ENCODE assay signal across 8 cellular contexts in the genomic region with DNA sequence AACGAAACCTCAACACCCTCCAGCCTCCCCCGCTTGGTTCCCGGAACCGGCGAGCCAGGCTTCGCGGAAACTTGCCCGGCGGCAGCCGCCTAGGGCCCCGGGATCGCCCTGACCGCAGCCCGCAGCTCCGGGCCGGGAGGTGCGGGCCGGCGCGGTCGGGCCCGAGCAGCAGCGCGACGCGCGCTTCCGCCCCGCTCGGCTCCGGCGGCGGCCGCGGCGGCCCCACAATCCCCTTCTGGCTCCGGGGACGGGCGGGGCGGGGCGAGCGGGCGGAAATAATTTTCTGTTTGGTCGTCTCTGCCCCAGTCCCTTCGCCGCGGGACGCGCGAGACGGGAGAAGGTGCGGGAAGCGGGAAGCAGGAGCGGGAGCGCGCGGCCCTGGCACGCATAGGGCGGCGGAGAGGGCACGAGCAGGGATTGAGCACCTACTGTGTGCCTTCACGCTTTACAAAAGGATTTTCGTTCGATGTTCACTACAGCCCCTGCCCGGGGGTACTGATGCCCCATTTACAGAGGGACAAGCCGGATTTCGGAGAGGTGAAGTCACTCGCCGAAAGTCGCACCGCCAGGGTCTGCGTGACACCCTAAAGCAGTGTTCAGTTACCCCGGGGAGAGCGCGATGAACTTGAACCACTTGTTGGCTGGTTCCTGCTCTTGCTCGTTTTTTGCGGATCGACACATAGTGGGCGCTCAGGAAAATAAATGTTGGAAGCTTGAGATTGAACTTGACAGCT. TPM values are rescaled to one million over a fixed set of nuclear protein-coding genes. Genes with fewer than 3 reads are reported as not detected.
DNase-seq lines count a peak whose midpoint lies in the region; ATAC-seq and TF ChIP-seq lines count a peak whose summit lies in the region.

No MANE protein-coding gene starts in this region.

- no peaks in the 10 kb centered on the region for H3K27me3 ChIP-seq in left lung

- peak overlapping the region; percentile 98 for H3K27ac Mint-ChIP-seq in activated CD4-positive, alpha-beta T cell treated with anti-CD3 and anti-CD28 coated beads, Interleukin-2, amount 10 ng/mL, durations not matched to agents 7 days and 5 days

- no peak for DNase-seq in GM12864 (ENCODE audit: low read depth)
- peak; percentile 56 for DNase-seq in NCI-H446 treated with DMSO at 0.1 percent for 48 hours (lab: John Stamatoyannopoulos, UW)
- peak; percentile 84 for DNase-seq in activated CD4-positive, alpha-beta T cell treated with anti-CD3 and anti-CD28 coated beads, Interleukin-2, amount 10 ng/mL, durations not matched to agents 7 days and 5 days
- peak; percentile 79 for DNase-seq in dedifferentiated amniotic fluid mesenchymal stem cell (ENCODE audit: extremely low spot score)
- peak; percentile 87 to 96 for DNase-seq in left lung
- DNase-seq in stimulated activated CD4-positive, alpha-beta T cell treated with anti-CD3 and anti-CD28 coated beads, Interleukin-1b, Interleukin-23, amount 100 ng/mL, for 4 hours (ENCODE audit: low read depth in 2 of 2) = peak; percentile 74 to 75

- CTCF ChIA-PET in activated CD4-positive, alpha-beta T cell treated with anti-CD3 and anti-CD28 coated beads, Interleukin-2, amount 10 ng/mL, durations not matched to agents 7 days and 5 days (lab: Charles Lee) = interaction anchor here (1.0 to 2.0 kb wide), 3 partner anchors 8 to 26 kb away, joined by 3 to 5 read pairs (median 5); no protein-coding TSS in a partner anchor

- H3K9me3 Mint-ChIP-seq in activated CD4-positive, alpha-beta T cell treated with anti-CD3 and anti-CD28 coated beads, Interleukin-2, amount 10 ng/mL, durations not matched to agents 7 days and 5 days = no peaks in the 10 kb centered on the region

- TF ChIP-seq CTCF in GM12864 (IDR thresholded peaks at IDR 0.05; ENCODE audit: low read depth, low read length, missing control alignments) (no peak), left lung (IDR thresholded peaks at IDR 0.05) (no peak)

- POLR2A ChIA-PET in activated CD4-positive, alpha-beta T cell treated with anti-CD3 and anti-CD28 coated beads, Interleukin-2, amount 10 ng/mL, durations not matched to agents 7 days and 5 days (lab: Charles Lee) = no interaction called here

- H3K4me3 ChIP-seq in GM12864 (ENCODE audit: low read depth, low read length) (peak overlapping the region; percentile 89), left lung (peak overlapping the region; percentile 71 to 88)

- peaks cover 0 to 1% of the 10 kb centered on the region in 2 donors for H3K36me3 ChIP-seq in left lung

- intact Hi-C loops in left lung (cut with DNase I) = no loop called here

- peak overlapping the region; percentile 96 to 98 for H3K27ac ChIP-seq in left lung

- peaks cover 45% of the 10 kb centered on the region for H3K4me1 Mint-ChIP-seq in activated CD4-positive, alpha-beta T cell treated with anti-CD3 and anti-CD28 coated beads, Interleukin-2, amount 10 ng/mL, durations not matched to agents 7 days and 5 days

- peaks cover 10 to 49% of the 10 kb centered on the region in 2 donors for H3K4me1 ChIP-seq in left lung

- no peaks in the 10 kb centered on the region for H3K9me3 ChIP-seq in left lung

- H3K36me3 Mint-ChIP-seq in activated CD4-positive, alpha-beta T cell treated with anti-CD3 and anti-CD28 coated beads, Interleukin-2, amount 10 ng/mL, durations not matched to agents 7 days and 5 days (ENCODE audit: low read depth) = peaks cover 12% of the 10 kb centered on the region

- H3K27me3 Mint-ChIP-seq in activated CD4-positive, alpha-beta T cell treated with anti-CD3 and anti-CD28 coated beads, Interleukin-2, amount 10 ng/mL, durations not matched to agents 7 days and 5 days = no peaks in the 10 kb centered on the region

- H3K4me3 Mint-ChIP-seq in activated CD4-positive, alpha-beta T cell treated with anti-CD3 and anti-CD28 coated beads, Interleukin-2, amount 10 ng/mL, durations not matched to agents 7 days and 5 days = peak overlapping the region; percentile 93

- ATAC-seq in HG03045 (IDR thresholded peaks at IDR 0.05; ENCODE audit: unreplicated experiment) (peak; percentile 38), left lung (peak; percentile 51), HG03108 (IDR thresholded peaks at IDR 0.05; ENCODE audit: unreplicated experiment) (no peak)

RNA-seq across cellular contexts. Expression of a gene that starts 2.7 kb away (rescaled TPM):
- 100 to 1,000 TPM; 251 to 264 TPM for total RNA-seq in activated CD4-positive, alpha-beta T cell treated with anti-CD3 and anti-CD28 coated beads, Interleukin-2, amount 10 ng/mL, durations not matched to agents 7 days and 5 days
- 100 to 1,000 TPM in 1 of 2 donors, 10 to 100 TPM in 1; 80.0 to 102 TPM for total RNA-seq in left lung

RNA-seq across cellular contexts. Expression of a gene that starts 27.6 kb away (rescaled TPM):
- 1 to 10 TPM; 7.5 to 7.8 TPM for total RNA-seq in activated CD4-positive, alpha-beta T cell treated with anti-CD3 and anti-CD28 coated beads, Interleukin-2, amount 10 ng/mL, durations not matched to agents 7 days and 5 days
- 1 to 10 TPM; 1.5 to 2.1 TPM for total RNA-seq in left lung

RNA-seq across cellular contexts. Expression of a gene that starts 27.8 kb away (rescaled TPM):
- 10 to 100 TPM; 45.7 to 46.3 TPM for total RNA-seq in activated CD4-positive, alpha-beta T cell treated with anti-CD3 and anti-CD28 coated beads, Interleukin-2, amount 10 ng/mL, durations not matched to agents 7 days and 5 days
- total RNA-seq in left lung = 10 to 100 TPM; 32.9 to 49.2 TPM

RNA-seq across cellular contexts. Expression of a gene that starts 45.8 kb away (rescaled TPM):
- total RNA-seq in activated CD4-positive, alpha-beta T cell treated with anti-CD3 and anti-CD28 coated beads, Interleukin-2, amount 10 ng/mL, durations not matched to agents 7 days and 5 days = under 1 TPM; 0.22 to 0.23 TPM
- 10 to 100 TPM; 40.0 to 49.5 TPM for total RNA-seq in left lung

RNA-seq across cellular contexts. Expression of a gene that starts 50.2 kb away (rescaled TPM):
- 100 to 1,000 TPM; 262 to 294 TPM for total RNA-seq in activated CD4-positive, alpha-beta T cell treated with anti-CD3 and anti-CD28 coated beads, Interleukin-2, amount 10 ng/mL, durations not matched to agents 7 days and 5 days
- total RNA-seq in left lung = 100 to 1,000 TPM; 123 to 191 TPM
